16 cellular contexts compared by ENCODE assay signal in the genomic region with DNA sequence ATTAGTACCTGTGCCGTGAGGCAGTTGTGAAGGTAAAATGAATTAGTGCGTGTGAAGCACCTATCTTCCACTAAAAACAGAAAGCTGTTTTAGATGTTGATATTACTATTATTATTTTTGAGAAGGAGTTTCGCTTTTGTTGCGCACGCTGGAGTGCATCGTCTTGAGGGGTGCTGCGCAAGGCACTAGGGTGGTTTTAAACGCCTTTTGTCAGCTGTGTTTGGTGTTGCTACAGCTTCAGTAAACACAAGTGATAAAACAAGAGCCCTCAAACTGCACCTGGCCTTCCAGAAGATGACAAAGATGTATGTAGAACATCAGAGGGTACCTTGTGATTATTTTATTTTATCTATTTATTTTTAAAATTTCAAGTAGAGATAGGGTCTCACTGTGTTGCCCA. TPM values are rescaled to one million over a fixed set of nuclear protein-coding genes. Genes with fewer than 3 reads are reported as not detected.
DNase-seq lines count a peak whose midpoint lies in the region; ATAC-seq, FAIRE-seq and TF ChIP-seq lines count a peak whose summit lies in the region.
"Had no signal": no experiment of that assay in that cellular context is flagged by ENCODE, and none has a peak within 500 bp of the region (broad histone marks: within the 10 kb centered on the region; RNA-seq: fewer than 3 reads in every experiment).

No MANE protein-coding gene starts in this region.

- no peak for FAIRE-seq in K562 (lab: Jason Lieb, UNC)
- FAIRE-seq: endothelial cell of umbilical vein had no signal

- no peak for DNase-seq in stimulated activated naive CD8-positive, alpha-beta T cell treated with anti-CD3 and anti-CD28 coated beads, Interleukin-15, amount 100 ng/mL, for 72 hours
- DNase-seq in K562 (ENCODE audit: extremely low read depth in 1 of 4, low spot score in 3 of 4): no peak
- no peak for DNase-seq in upper lobe of left lung
- no peak for DNase-seq in SKM-1 (lab: John Stamatoyannopoulos, UW; ENCODE audit: unreplicated experiment)
- DNase-seq: activated T-cell treated with anti-CD3 and anti-CD28 coated beads for 4 hours, Caco-2, GDM1, NCI-H1417 treated with DMSO at 0.1 percent for 48 hours, NCI-H524 had no signal

- TF ChIP-seq POLR2A in K562 (conservative IDR thresholded peaks at IDR 0.05) (no peak), upper lobe of left lung (IDR thresholded peaks at IDR 0.05) (no peak)

- H3K4me1 ChIP-seq in K562 (replicated peaks in 1 of 2; ENCODE audit: control insufficient read depth in 2 of 2, insufficient read depth in 2 of 2, low read length in 2 of 2) (no peaks in the 10 kb centered on the region; a peak in 2 of 5 replicates), upper lobe of left lung (peaks cover 0 to 23% (median 0%) of the 10 kb centered on the region in 4 donors)
- H3K4me1 ChIP-seq: Caco-2 had no signal

- no peak overlapping the region for H3K9ac ChIP-seq in K562 (ENCODE audit: insufficient read depth in 1 of 2, low read depth in 2 of 2, low read length in 2 of 2)

- TF ChIP-seq EP300 in K562 (IDR thresholded peaks at IDR 0.05; ENCODE audit: low read length): no peak
- TF ChIP-seq EP300 in upper lobe of left lung (IDR thresholded peaks at IDR 0.05): no peak

- H3K36me3 ChIP-seq in K562 (ENCODE audit: control insufficient read depth, insufficient read depth, low read length) (no peaks in the 10 kb centered on the region), upper lobe of left lung (no peaks in the 10 kb centered on the region)
- H3K36me3 ChIP-seq: stomach had no signal

- no TSS peak for BruUV-seq in K562 (replicated peaks; lab: Mats Ljungman, UMichigan)

- intact Hi-C loops in K562 (cut with micrococcal nuclease): no loop called here

- no peak for ATAC-seq in stimulated activated naive CD8-positive, alpha-beta T cell treated with anti-CD3 and anti-CD28 coated beads, Interleukin-15, amount 100 ng/mL, for 72 hours
- peak; percentile 44 for ATAC-seq in HG03175 (IDR thresholded peaks at IDR 0.05; ENCODE audit: unreplicated experiment)
- no peak for ATAC-seq in K562
- no peak for ATAC-seq in upper lobe of left lung (ENCODE audit: low FRiP score in 2 of 2)
- ATAC-seq in HG03097 (IDR thresholded peaks at IDR 0.05; ENCODE audit: low FRiP score, unreplicated experiment): no peak
- ATAC-seq in HG03565 (IDR thresholded peaks at IDR 0.05; ENCODE audit: unreplicated experiment): no peak

- H3K79me2 ChIP-seq in K562 (ENCODE audit: control insufficient read depth, insufficient read depth, low read length): no peaks in the 10 kb centered on the region

- no peak overlapping the region for H3K4me2 ChIP-seq in K562 (ENCODE audit: insufficient read depth, low read length)

- peak overlapping the region; percentile 40 for H3K4me3 Mint-ChIP-seq in stimulated activated naive CD8-positive, alpha-beta T cell treated with anti-CD3 and anti-CD28 coated beads, Interleukin-15, Interleukin-2, amounts not matched to agents 100 ng/mL and 50 ng/mL, for 24 hours
- no peak overlapping the region for H3K4me3 Mint-ChIP-seq in stimulated activated naive CD8-positive, alpha-beta T cell treated with anti-CD3 and anti-CD28 coated beads, Interleukin-15, amount 100 ng/mL, for 72 hours
- H3K4me3 Mint-ChIP-seq: T-helper 1 cell treated with Interleukin-12 subunit alpha and Interleukin-12 subunit beta and Interleukin-4 antibody, amounts not matched to agents 30 μg/mL and 1 μg/mL, for 36 hours had no signal

- no peak for TF ChIP-seq RAD21 in K562 (CRISPR knock-in tag; conservative IDR thresholded peaks at IDR 0.05 in 1 of 2, IDR thresholded peaks at IDR 0.05 in 1 of 2)

- H4K20me1 ChIP-seq in K562 (replicated peaks; ENCODE audit: control insufficient read depth, insufficient read depth, low read length): peaks cover 4% of the 10 kb centered on the region; the same call in 1 of the 2 replicates

- H3K27me3 ChIP-seq in K562 (ENCODE audit: control insufficient read depth in 2 of 2, insufficient read depth in 2 of 2, low read length in 2 of 2) (peaks cover 19 to 53% of the 10 kb centered on the region in 2 experiments), upper lobe of left lung (no peaks in the 10 kb centered on the region)
- H3K27me3 ChIP-seq: stomach had no signal

- no peaks in the 10 kb centered on the region for H3K9me1 ChIP-seq in K562 (ENCODE audit: control insufficient read depth, insufficient read depth, low read length)

- CTCF ChIA-PET in K562 (lab: Yijun Ruan, JAX; ENCODE audit: low intra/inter-chr PET ratio): no interaction called here

- H3K27ac ChIP-seq in K562 (ENCODE audit: extremely low read depth, low read depth, low read length): no peak overlapping the region
- H3K27ac ChIP-seq in upper lobe of left lung: peak overlapping the region in 3 of 4 donors; percentile 30 to 54 (median 51)

- peak overlapping the region; percentile 84 for H3K27ac Mint-ChIP-seq in stimulated activated naive CD8-positive, alpha-beta T cell treated with anti-CD3 and anti-CD28 coated beads, Interleukin-15, Interleukin-2, amounts not matched to agents 100 ng/mL and 50 ng/mL, for 24 hours
- H3K27ac Mint-ChIP-seq in stimulated activated naive CD8-positive, alpha-beta T cell treated with anti-CD3 and anti-CD28 coated beads, Interleukin-15, amount 100 ng/mL, for 72 hours: no peak overlapping the region

- no peak overlapping the region for H2AFZ ChIP-seq in K562 (ENCODE audit: low read depth, low read length)

- TF ChIP-seq CTCF in K562 (IDR thresholded peaks at IDR 0.05 in 2 of 3, conservative IDR thresholded peaks at IDR 0.05 in 1 of 3; ENCODE audit: insufficient read depth in 2 of 3, low read depth in 1 of 3, low read length in 3 of 3) (no peak), upper lobe of left lung (IDR thresholded peaks at IDR 0.05) (no peak)

- in situ Hi-C loops in K562 (cut with MboI): no loop called here

- H3K36me3 Mint-ChIP-seq in stimulated activated naive CD8-positive, alpha-beta T cell treated with anti-CD3 and anti-CD28 coated beads, Interleukin-15, Interleukin-2, amounts not matched to agents 100 ng/mL and 50 ng/mL, for 24 hours (ENCODE audit: low read depth): no peaks in the 10 kb centered on the region

- H3K9me3 ChIP-seq in K562 (replicated peaks; ENCODE audit: control insufficient read depth, insufficient read depth, low read depth, low read length) (no peaks in the 10 kb centered on the region), upper lobe of left lung (no peaks in the 10 kb centered on the region)
- H3K9me3 ChIP-seq: Caco-2 had no signal

- H3K4me3 ChIP-seq in K562 (no peak overlapping the region), upper lobe of left lung (no peak overlapping the region)
- H3K4me3 ChIP-seq: stomach had no signal

- POLR2A ChIA-PET in K562 (lab: Yijun Ruan, JAX): interaction anchor here (1.0 to 1.1 kb wide), 2 partner anchors 24 to 365 kb away, joined by 3 read pairs; no protein-coding TSS in a partner anchor

- H3K27me3 Mint-ChIP-seq in stimulated activated naive CD8-positive, alpha-beta T cell treated with anti-CD3 and anti-CD28 coated beads, Interleukin-15, Interleukin-2, amounts not matched to agents 100 ng/mL and 50 ng/mL, for 24 hours: no peaks in the 10 kb centered on the region
- H3K27me3 Mint-ChIP-seq in stimulated activated naive CD8-positive, alpha-beta T cell treated with anti-CD3 and anti-CD28 coated beads, Interleukin-15, amount 100 ng/mL, for 72 hours: peaks cover 37% of the 10 kb centered on the region

- no peaks in the 10 kb centered on the region for H3K9me3 Mint-ChIP-seq in stimulated activated naive CD8-positive, alpha-beta T cell treated with anti-CD3 and anti-CD28 coated beads, Interleukin-15, Interleukin-2, amounts not matched to agents 100 ng/mL and 50 ng/mL, for 24 hours
- peaks cover 0 to 10% of the 10 kb centered on the region in 2 donors for H3K9me3 Mint-ChIP-seq in stimulated activated naive CD8-positive, alpha-beta T cell treated with anti-CD3 and anti-CD28 coated beads, Interleukin-15, amount 100 ng/mL, for 72 hours

- H3K4me1 Mint-ChIP-seq in stimulated activated naive CD8-positive, alpha-beta T cell treated with anti-CD3 and anti-CD28 coated beads, Interleukin-15, Interleukin-2, amounts not matched to agents 100 ng/mL and 50 ng/mL, for 24 hours (ENCODE audit: low read depth): peaks cover 57% of the 10 kb centered on the region
- H3K4me1 Mint-ChIP-seq in stimulated activated naive CD8-positive, alpha-beta T cell treated with anti-CD3 and anti-CD28 coated beads, Interleukin-15, amount 100 ng/mL, for 72 hours: peaks cover 15% of the 10 kb centered on the region

- 56% methylated on average over 8 of the region's 8 CpGs for WGBS in K562 (ENCODE audit: insufficient coverage, low coverage, missing lambda C conversion rate)
- WGBS in upper lobe of left lung, 2 donors: 80 to 86% methylated on average over 8 of the region's 8 CpGs

TF ChIP-seq in K562, 482 proteins besides CTCF, POLR2A, EP300 and RAD21 (continues in another document):
- TF ChIP-seq, protein P1, sequence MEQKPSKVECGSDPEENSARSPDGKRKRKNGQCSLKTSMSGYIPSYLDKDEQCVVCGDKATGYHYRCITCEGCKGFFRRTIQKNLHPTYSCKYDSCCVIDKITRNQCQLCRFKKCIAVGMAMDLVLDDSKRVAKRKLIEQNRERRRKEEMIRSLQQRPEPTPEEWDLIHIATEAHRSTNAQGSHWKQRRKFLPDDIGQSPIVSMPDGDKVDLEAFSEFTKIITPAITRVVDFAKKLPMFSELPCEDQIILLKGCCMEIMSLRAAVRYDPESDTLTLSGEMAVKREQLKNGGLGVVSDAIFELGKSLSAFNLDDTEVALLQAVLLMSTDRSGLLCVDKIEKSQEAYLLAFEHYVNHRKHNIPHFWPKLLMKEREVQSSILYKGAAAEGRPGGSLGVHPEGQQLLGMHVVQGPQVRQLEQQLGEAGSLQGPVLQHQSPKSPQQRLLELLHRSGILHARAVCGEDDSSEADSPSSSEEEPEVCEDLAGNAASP (IDR thresholded peaks at IDR 0.05): no peak

RNA-seq across cellular contexts. Expression of a gene that starts 38.2 kb away (rescaled TPM):
- 18.9 and 24.9 TPM in 2 replicates for total RNA-seq in K562 (2011; cell fraction: chromatin; rRNA removed; ENCODE audit: low replicate concordance)
- total RNA-seq in K562 (2011; cell fraction: nucleolus; rRNA removed): 10.9 and 11.8 TPM in 2 replicates
- 12.5 and 14.6 TPM in 2 replicates for total RNA-seq in K562 (2011; cell fraction: nucleoplasm; rRNA removed)
- total RNA-seq in K562 (2014; rRNA removed) (1.7 and 4.0 TPM in 2 replicates), K562 (2014; rRNA removed; fragmentation: Illumina TruSeq; extraction: Trizol) (2.7 and 3.3 TPM in 2 replicates), K562 (2015; rRNA removed; fragmentation: Illumina TruSeq; extraction: Trizol) (3.9 and 4.0 TPM in 2 replicates), K562 (2021) (7.1 and 8.6 TPM in 2 replicates), upper lobe of left lung (10 to 100 TPM; 13.8 to 85.9 (median 35.1) TPM)
- polyA plus RNA-seq in K562 (2011; rRNA removed) (4.2 and 7.9 TPM in 2 replicates), K562 (2014; fragmentation: Illumina TruSeq; extraction: Trizol) (2.6 and 3.1 TPM in 2 replicates), K562 (2014; fragmentation: Nextera tagmentation; extraction: Ambion mirVana) (1 to 10 TPM in 1 of 2 experiments, under 1 TPM in 1; 0.94 to 1.0 TPM), K562 (2014; rRNA removed) (1.9 TPM in 2 replicates)
- 3.7 and 4.9 TPM in 2 replicates for polyA plus RNA-seq in K562 (2011; cell fraction: cytosol; rRNA removed)
- 15.0 and 22.1 TPM in 2 replicates for polyA plus RNA-seq in K562 (2011; cell fraction: nucleus; rRNA removed)
- 3.7 and 12.8 TPM in 2 replicates for polyA plus RNA-seq in K562 (2012)
- 9.3 and 12.6 TPM in 2 replicates for polyA minus RNA-seq in K562 (2011; rRNA and poly(A)+ RNA removed)
- 8.3 and 9.6 TPM in 2 replicates for polyA minus RNA-seq in K562 (2011; cell fraction: cytosol; rRNA and poly(A)+ RNA removed)
- polyA minus RNA-seq in K562 (2011; cell fraction: nucleus; rRNA and poly(A)+ RNA removed): 11.0 and 21.5 TPM in 2 replicates
